ENCODE assay signal across 1 cellular context in the genomic region with DNA sequence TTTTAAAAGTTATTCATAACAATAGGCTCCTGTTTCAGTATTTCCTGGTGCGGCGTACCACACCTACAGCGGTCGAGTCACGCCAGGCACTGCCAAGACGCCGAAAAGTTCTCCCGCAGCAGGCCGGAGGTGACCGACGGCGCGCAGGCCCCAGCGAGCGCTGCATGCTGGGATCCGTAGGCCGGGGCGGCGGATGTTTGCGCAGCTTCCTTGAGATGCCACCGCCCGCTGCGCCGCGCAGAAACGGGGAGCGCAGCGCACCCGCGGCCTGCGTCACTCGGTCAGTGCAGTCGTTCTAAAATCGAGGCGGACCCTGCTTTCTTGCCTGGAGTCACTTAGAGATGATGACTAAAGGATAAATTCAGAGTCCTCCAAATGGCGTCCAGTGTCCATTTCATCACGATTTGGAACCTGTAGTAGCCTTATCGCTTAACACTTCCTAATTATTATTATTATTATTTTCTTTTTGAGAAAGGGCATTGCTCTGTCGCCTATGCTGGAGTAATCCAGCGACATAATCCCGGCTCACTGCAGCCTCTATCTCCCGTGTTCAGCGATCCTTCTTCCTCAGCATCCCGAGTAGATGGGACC.
TF ChIP-seq lines count a peak whose summit lies in the region.

No MANE protein-coding gene starts in this region.

TF ChIP-seq in K562, 482 proteins besides CTCF, POLR2A, EP300 and RAD21 (continued from another document and continues in another):
- TF ChIP-seq, protein P1, sequence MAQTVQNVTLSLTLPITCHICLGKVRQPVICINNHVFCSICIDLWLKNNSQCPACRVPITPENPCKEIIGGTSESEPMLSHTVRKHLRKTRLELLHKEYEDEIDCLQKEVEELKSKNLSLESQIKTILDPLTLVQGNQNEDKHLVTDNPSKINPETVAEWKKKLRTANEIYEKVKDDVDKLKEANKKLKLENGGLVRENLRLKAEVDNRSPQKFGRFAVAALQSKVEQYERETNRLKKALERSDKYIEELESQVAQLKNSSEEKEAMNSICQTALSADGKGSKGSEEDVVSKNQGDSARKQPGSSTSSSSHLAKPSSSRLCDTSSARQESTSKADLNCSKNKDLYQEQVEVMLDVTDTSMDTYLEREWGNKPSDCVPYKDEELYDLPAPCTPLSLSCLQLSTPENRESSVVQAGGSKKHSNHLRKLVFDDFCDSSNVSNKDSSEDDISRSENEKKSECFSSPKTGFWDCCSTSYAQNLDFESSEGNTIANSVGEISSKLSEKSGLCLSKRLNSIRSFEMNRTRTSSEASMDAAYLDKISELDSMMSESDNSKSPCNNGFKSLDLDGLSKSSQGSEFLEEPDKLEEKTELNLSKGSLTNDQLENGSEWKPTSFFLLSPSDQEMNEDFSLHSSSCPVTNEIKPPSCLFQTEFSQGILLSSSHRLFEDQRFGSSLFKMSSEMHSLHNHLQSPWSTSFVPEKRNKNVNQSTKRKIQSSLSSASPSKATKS (CRISPR knock-in tag; IDR thresholded peaks at IDR 0.05): no peak
- no peak for TF ChIP-seq PCBP2 (IDR thresholded peaks at IDR 0.05; ENCODE audit: low read depth, low read length, poor library complexity, severe bottlenecking)
- TF ChIP-seq KDM2B (CRISPR knock-in tag; IDR thresholded peaks at IDR 0.05): no peak
- TF ChIP-seq ZNF165 (CRISPR knock-in tag; IDR thresholded peaks at IDR 0.05; ENCODE audit: borderline replicate concordance): no peak
- TF ChIP-seq HNRNPLL (IDR thresholded peaks at IDR 0.05; ENCODE audit: low read depth, low read length, poor library complexity, severe bottlenecking): peak; percentile 98
- TF ChIP-seq PHF8 (IDR thresholded peaks at IDR 0.05; ENCODE audit: borderline replicate concordance, low read length): peak; percentile 62; the same call in 1 of the 2 replicates
- peak; percentile 95 for TF ChIP-seq RBFOX2 (IDR thresholded peaks at IDR 0.05; ENCODE audit: low read depth, low read length)
- TF ChIP-seq SRSF1 (IDR thresholded peaks at IDR 0.05; ENCODE audit: low read depth, low read length): no peak
- no peak for TF ChIP-seq ZNF217 (CRISPR knock-in tag; IDR thresholded peaks at IDR 0.05)
- TF ChIP-seq BRCA1 (IDR thresholded peaks at IDR 0.05): no peak
- no peak for TF ChIP-seq BRCA1 (CRISPR knock-in tag; IDR thresholded peaks at IDR 0.05)
- TF ChIP-seq, protein P2, sequence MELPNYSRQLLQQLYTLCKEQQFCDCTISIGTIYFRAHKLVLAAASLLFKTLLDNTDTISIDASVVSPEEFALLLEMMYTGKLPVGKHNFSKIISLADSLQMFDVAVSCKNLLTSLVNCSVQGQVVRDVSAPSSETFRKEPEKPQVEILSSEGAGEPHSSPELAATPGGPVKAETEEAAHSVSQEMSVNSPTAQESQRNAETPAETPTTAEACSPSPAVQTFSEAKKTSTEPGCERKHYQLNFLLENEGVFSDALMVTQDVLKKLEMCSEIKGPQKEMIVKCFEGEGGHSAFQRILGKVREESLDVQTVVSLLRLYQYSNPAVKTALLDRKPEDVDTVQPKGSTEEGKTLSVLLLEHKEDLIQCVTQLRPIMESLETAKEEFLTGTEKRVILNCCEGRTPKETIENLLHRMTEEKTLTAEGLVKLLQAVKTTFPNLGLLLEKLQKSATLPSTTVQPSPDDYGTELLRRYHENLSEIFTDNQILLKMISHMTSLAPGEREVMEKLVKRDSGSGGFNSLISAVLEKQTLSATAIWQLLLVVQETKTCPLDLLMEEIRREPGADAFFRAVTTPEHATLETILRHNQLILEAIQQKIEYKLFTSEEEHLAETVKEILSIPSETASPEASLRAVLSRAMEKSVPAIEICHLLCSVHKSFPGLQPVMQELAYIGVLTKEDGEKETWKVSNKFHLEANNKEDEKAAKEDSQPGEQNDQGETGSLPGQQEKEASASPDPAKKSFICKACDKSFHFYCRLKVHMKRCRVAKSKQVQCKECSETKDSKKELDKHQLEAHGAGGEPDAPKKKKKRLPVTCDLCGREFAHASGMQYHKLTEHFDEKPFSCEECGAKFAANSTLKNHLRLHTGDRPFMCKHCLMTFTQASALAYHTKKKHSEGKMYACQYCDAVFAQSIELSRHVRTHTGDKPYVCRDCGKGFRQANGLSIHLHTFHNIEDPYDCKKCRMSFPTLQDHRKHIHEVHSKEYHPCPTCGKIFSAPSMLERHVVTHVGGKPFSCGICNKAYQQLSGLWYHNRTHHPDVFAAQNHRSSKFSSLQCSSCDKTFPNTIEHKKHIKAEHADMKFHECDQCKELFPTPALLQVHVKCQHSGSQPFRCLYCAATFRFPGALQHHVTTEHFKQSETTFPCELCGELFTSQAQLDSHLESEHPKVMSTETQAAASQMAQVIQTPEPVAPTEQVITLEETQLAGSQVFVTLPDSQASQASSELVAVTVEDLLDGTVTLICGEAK (IDR thresholded peaks at IDR 0.05): peak; percentile 74
- TF ChIP-seq, protein P2 (CRISPR knock-in tag; IDR thresholded peaks at IDR 0.05): no peak
- TF ChIP-seq DEAF1 (CRISPR knock-in tag; IDR thresholded peaks at IDR 0.05): no peak
- TF ChIP-seq CHD1 (IDR thresholded peaks at IDR 0.05; ENCODE audit: low read length): no peak
- no peak for TF ChIP-seq ELF2 (CRISPR knock-in tag; IDR thresholded peaks at IDR 0.05)
- peak; percentile 64 for TF ChIP-seq SUPT5H (IDR thresholded peaks at IDR 0.05)
- TF ChIP-seq ZNF347 (CRISPR knock-in tag; IDR thresholded peaks at IDR 0.05; ENCODE audit: low read depth): no peak
- TF ChIP-seq, protein P3, sequence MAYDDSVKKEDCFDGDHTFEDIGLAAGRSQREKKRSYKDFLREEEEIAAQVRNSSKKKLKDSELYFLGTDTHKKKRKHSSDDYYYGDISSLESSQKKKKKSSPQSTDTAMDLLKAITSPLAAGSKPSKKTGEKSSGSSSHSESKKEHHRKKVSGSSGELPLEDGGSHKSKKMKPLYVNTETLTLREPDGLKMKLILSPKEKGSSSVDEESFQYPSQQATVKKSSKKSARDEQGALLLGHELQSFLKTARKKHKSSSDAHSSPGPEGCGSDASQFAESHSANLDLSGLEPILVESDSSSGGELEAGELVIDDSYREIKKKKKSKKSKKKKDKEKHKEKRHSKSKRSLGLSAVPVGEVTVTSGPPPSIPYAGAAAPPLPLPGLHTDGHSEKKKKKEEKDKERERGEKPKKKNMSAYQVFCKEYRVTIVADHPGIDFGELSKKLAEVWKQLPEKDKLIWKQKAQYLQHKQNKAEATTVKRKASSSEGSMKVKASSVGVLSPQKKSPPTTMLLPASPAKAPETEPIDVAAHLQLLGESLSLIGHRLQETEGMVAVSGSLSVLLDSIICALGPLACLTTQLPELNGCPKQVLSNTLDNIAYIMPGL (CRISPR knock-in tag; IDR thresholded peaks at IDR 0.05): no peak
- TF ChIP-seq HDAC2 (IDR thresholded peaks at IDR 0.05): no peak
- TF ChIP-seq ZFP36 (IDR thresholded peaks at IDR 0.05; ENCODE audit: low read depth, low read length, partially characterized antibody): no peak
- peak; percentile 66 for TF ChIP-seq TBP (optimal IDR thresholded peaks at IDR 0.05; ENCODE audit: low read depth, low read length)
- no peak for TF ChIP-seq TCF7L2 (IDR thresholded peaks at IDR 0.05; ENCODE audit: low read depth, low read length)
- TF ChIP-seq RBM39 (optimal IDR thresholded peaks at IDR 0.05; ENCODE audit: low read depth, low read length): no peak
- TF ChIP-seq TSHZ1 (CRISPR knock-in tag; IDR thresholded peaks at IDR 0.05): no peak
- no peak for TF ChIP-seq IRF1 (CRISPR knock-in tag; IDR thresholded peaks at IDR 0.05; ENCODE audit: borderline replicate concordance)
- TF ChIP-seq YY1 (IDR thresholded peaks at IDR 0.05; ENCODE audit: borderline replicate concordance in 1 of 3, control insufficient read depth in 1 of 3, extremely low read depth in 1 of 3, insufficient read depth in 3 of 3, insufficient read length in 1 of 3, insufficient replicate concordance in 2 of 3, low read depth in 1 of 3, low read length in 2 of 3): peak in 2 of 3 experiments; percentile 58 to 79
- TF ChIP-seq SMAD1 (IDR thresholded peaks at IDR 0.05; ENCODE audit: low read depth, low read length, partially characterized antibody): peak; percentile 21
